ENCODE assay signal across 8 cellular contexts in the genomic region with DNA sequence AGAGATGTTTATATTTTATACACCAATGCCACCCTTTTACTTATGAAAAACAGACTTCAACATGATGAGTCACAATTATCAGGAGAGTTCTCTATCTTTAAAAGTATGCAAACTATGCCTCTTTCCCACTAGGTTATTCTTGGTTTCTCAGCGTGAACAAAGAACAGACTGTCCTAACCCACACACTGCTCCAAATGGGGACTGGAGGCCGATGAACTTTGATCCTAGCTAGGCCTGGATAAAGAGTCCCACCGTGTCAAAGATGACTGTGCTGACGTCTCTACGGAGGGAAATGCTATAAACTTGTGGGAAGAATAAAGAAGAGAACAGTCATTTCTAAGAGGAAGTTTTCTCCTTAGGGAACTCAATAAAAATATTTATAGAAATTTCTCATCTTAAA.
A peak's percentile ranks its signal among the peaks of the same experiment; 100 is the strongest.
DNase-seq lines count a peak whose midpoint lies in the region; ATAC-seq and TF ChIP-seq lines count a peak whose summit lies in the region.

No MANE protein-coding gene starts in this region.

- BruUV-seq in OCI-LY7 (replicated peaks; lab: Mats Ljungman, UMichigan), result no TSS peak

- CTCF ChIA-PET in OCI-LY7 (lab: Charles Lee; ENCODE audit: unreplicated experiment), result no interaction called here

- POLR2A ChIA-PET in OCI-LY7 (lab: Charles Lee), result no interaction called here

- H3K36me3 ChIP-seq in Karpas-422 (ENCODE audit: insufficient read depth, low read length) (no peaks in the 10 kb centered on the region), OCI-LY7 (ENCODE audit: insufficient read depth, low read length) (no peaks in the 10 kb centered on the region)

- peaks cover 89% of the 10 kb centered on the region for H3K4me1 Mint-ChIP-seq in neural crest cell
- H3K4me1 Mint-ChIP-seq in activated naive CD8-positive, alpha-beta T cell treated with anti-CD3 and anti-CD28 coated beads for 36 hours, result peaks cover 3% of the 10 kb centered on the region

- DNase-seq in Karpas-422, result peak; percentile 49
- DNase-seq in epithelial cell of prostate (ENCODE audit: low read depth, low spot score), result peak; percentile 12
- DNase-seq in neural crest cell (ENCODE audit: low read depth, low spot score), result peak; percentile 41
- no peak for DNase-seq in OCI-LY7 (ENCODE audit: low spot score)
- no peak for DNase-seq in SHP77 (lab: John Stamatoyannopoulos, UW)
- DNase-seq in activated naive CD8-positive, alpha-beta T cell treated with anti-CD3 and anti-CD28 coated beads for 36 hours, result no peak

- H3K27ac ChIP-seq in Karpas-422 (ENCODE audit: low read length), result no peak overlapping the region
- peak overlapping the region; percentile 58 for H3K27ac ChIP-seq in epithelial cell of prostate
- H3K27ac ChIP-seq in OCI-LY7 (ENCODE audit: low read depth, low read length, poor library complexity, severe bottlenecking), result no peak overlapping the region

- H3K9ac ChIP-seq in Karpas-422 (ENCODE audit: low read length), result no peak overlapping the region

- H3K9me3 ChIP-seq in Karpas-422 (ENCODE audit: low read length), result no peaks in the 10 kb centered on the region
- no peaks in the 10 kb centered on the region for H3K9me3 ChIP-seq in OCI-LY7 (ENCODE audit: low read length)

- TF ChIP-seq CTCF in neural crest cell (conservative IDR thresholded peaks at IDR 0.05), result no peak
- no peak for TF ChIP-seq CTCF in OCI-LY7 (conservative IDR thresholded peaks at IDR 0.05; ENCODE audit: low read length)

- peak overlapping the region; percentile 54 for H3K27ac Mint-ChIP-seq in neural crest cell (ENCODE audit: unreplicated experiment)
- H3K27ac Mint-ChIP-seq in activated naive CD8-positive, alpha-beta T cell treated with anti-CD3 and anti-CD28 coated beads for 36 hours, result no peak overlapping the region

- 0 out of 2 replicates have a peak overlapping the region, but pooled peaks have one; percentile 27 for H3K4me3 ChIP-seq in Karpas-422 (ENCODE audit: low read length)
- no peak overlapping the region for H3K4me3 ChIP-seq in OCI-LY7 (ENCODE audit: low read depth, low read length, poor library complexity, severe bottlenecking)

- peaks cover 15% of the 10 kb centered on the region for H3K36me3 Mint-ChIP-seq in neural crest cell (ENCODE audit: low read depth)
- H3K36me3 Mint-ChIP-seq in activated naive CD8-positive, alpha-beta T cell treated with anti-CD3 and anti-CD28 coated beads for 36 hours, result no peaks in the 10 kb centered on the region

- H4K20me1 ChIP-seq in Karpas-422 (ENCODE audit: insufficient read depth, low read depth, low read length) (no peaks in the 10 kb centered on the region), OCI-LY7 (ENCODE audit: insufficient read depth, low read length) (no peaks in the 10 kb centered on the region)

- H3K9me2 ChIP-seq in Karpas-422 (replicated peaks; ENCODE audit: insufficient read depth, low read length), result no peaks in the 10 kb centered on the region
- no peaks in the 10 kb centered on the region for H3K9me2 ChIP-seq in OCI-LY7 (ENCODE audit: insufficient read depth, low read length)

- H3K4me2 ChIP-seq in Karpas-422 (ENCODE audit: low read depth, low read length, poor library complexity, severe bottlenecking), result peak overlapping the region; percentile 61
- H3K4me2 ChIP-seq in OCI-LY7 (ENCODE audit: low read length), result no peak overlapping the region

- H3K4me1 ChIP-seq in Karpas-422 (ENCODE audit: low read length) (peaks cover 18% of the 10 kb centered on the region), OCI-LY7 (ENCODE audit: insufficient read depth, low read length, poor library complexity, severe bottlenecking) (no peaks in the 10 kb centered on the region)

- no peaks in the 10 kb centered on the region for H3K9me3 Mint-ChIP-seq in neural crest cell
- no peaks in the 10 kb centered on the region for H3K9me3 Mint-ChIP-seq in activated naive CD8-positive, alpha-beta T cell treated with anti-CD3 and anti-CD28 coated beads for 36 hours

- no peak overlapping the region for H2AFZ ChIP-seq in Karpas-422 (ENCODE audit: low read length)
- H2AFZ ChIP-seq in OCI-LY7 (ENCODE audit: low read length), result no peak overlapping the region

- no peaks in the 10 kb centered on the region for H3K27me3 ChIP-seq in Karpas-422 (ENCODE audit: low read length)

- intact Hi-C loops in OCI-LY7 (cut with micrococcal nuclease; ENCODE audit: unreplicated experiment), result no loop called here

- no peaks in the 10 kb centered on the region for H3K79me2 ChIP-seq in Karpas-422 (ENCODE audit: low read length)
- no peaks in the 10 kb centered on the region for H3K79me2 ChIP-seq in OCI-LY7 (ENCODE audit: insufficient read depth, low read depth, low read length)

- H3K4me3 Mint-ChIP-seq in neural crest cell, result peak overlapping the region; percentile 68
- H3K4me3 Mint-ChIP-seq in activated naive CD8-positive, alpha-beta T cell treated with anti-CD3 and anti-CD28 coated beads for 36 hours, result no peak overlapping the region

- no peaks in the 10 kb centered on the region for H3K27me3 Mint-ChIP-seq in neural crest cell (ENCODE audit: low read depth)
- H3K27me3 Mint-ChIP-seq in activated naive CD8-positive, alpha-beta T cell treated with anti-CD3 and anti-CD28 coated beads for 36 hours, result no peaks in the 10 kb centered on the region

- ATAC-seq in GM18517 (IDR thresholded peaks at IDR 0.05; ENCODE audit: unreplicated experiment) (peak; percentile 64), GM21381 (IDR thresholded peaks at IDR 0.05; ENCODE audit: unreplicated experiment) (no peak)

Comparison
In these comparisons a context has a peak if more than half of its experiments do, and no peak if none do; other contexts are left out.
1. DNase-seq: peak in Karpas-422 (single experiment), epithelial cell of prostate (single experiment) and neural crest cell (single experiment); none in OCI-LY7 (single experiment), SHP77 (0 of 2) and activated naive CD8-positive, alpha-beta T cell treated with anti-CD3 and anti-CD28 coated beads for 36 hours (single experiment).